1 cellular context compared by ENCODE assay signal in the genomic region with DNA sequence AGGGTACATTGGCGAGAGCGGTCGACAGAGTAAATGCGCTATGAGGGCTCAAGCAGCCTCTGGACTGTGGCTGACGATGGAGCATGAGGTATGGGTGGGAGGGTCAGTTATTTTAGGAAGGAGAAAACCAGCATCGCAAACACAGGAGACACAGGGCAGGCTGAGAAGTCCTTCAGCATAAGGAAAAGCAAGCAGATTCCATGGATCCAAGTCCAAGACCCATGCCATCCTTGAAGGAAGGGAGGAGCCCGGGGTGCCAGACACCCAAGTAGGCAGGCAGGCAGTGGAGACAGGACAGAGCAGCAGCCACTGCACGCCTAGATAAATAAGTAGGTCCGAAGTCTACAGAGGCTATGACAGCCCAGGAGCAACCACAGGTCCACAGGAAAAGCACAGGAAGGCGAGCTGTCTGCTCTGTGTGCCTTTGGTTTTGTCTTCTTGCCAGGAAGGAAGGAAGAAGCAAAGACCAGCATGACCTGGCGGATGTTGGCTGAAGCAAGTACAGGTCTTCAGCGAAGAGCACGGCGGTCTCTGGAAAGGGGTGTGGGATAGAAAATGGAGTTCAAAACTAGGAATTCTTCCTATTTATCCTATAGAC.
TF ChIP-seq lines count a peak whose summit lies in the region.

No MANE protein-coding gene starts in this region.

TF ChIP-seq in HepG2, 621 proteins besides CTCF, POLR2A, EP300 and RAD21 (continued from another document and continues in another):
- no peak for TF ChIP-seq KIAA2018 (CRISPR knock-in tag; IDR thresholded peaks at IDR 0.05; ENCODE audit: borderline replicate concordance)
- TF ChIP-seq ZSCAN21 (CRISPR knock-in tag; IDR thresholded peaks at IDR 0.05; ENCODE audit: borderline replicate concordance) = 0 out of 2 replicates have a peak, but pooled peaks have one; percentile 33
- peak; percentile 17; the same call in 1 of the 2 replicates for TF ChIP-seq SIX1 (CRISPR knock-in tag; IDR thresholded peaks at IDR 0.05; ENCODE audit: borderline replicate concordance)
- TF ChIP-seq FOXP4 (CRISPR knock-in tag; IDR thresholded peaks at IDR 0.05) = peak; percentile 80
- TF ChIP-seq, protein P1, sequence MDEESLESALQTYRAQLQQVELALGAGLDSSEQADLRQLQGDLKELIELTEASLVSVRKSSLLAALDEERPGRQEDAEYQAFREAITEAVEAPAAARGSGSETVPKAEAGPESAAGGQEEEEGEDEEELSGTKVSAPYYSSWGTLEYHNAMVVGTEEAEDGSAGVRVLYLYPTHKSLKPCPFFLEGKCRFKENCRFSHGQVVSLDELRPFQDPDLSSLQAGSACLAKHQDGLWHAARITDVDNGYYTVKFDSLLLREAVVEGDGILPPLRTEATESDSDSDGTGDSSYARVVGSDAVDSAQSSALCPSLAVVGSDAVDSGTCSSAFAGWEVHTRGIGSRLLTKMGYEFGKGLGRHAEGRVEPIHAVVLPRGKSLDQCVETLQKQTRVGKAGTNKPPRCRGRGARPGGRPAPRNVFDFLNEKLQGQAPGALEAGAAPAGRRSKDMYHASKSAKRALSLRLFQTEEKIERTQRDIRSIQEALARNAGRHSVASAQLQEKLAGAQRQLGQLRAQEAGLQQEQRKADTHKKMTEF (CRISPR knock-in tag; IDR thresholded peaks at IDR 0.05) = peak; percentile 47; the same call in 1 of the 2 replicates
- TF ChIP-seq IRF9 (CRISPR knock-in tag; IDR thresholded peaks at IDR 0.05; ENCODE audit: borderline replicate concordance) = peak; percentile 46; the same call in 1 of the 2 replicates
- TF ChIP-seq ZNF574 (CRISPR knock-in tag; IDR thresholded peaks at IDR 0.05) = no peak
- no peak for TF ChIP-seq ZFP62 (CRISPR knock-in tag; IDR thresholded peaks at IDR 0.05)
- TF ChIP-seq ZNF350 (CRISPR knock-in tag; IDR thresholded peaks at IDR 0.05; ENCODE audit: borderline replicate concordance, low read depth) = peak; percentile 71; the same call in 1 of the 2 replicates
- no peak for TF ChIP-seq NFATC3 (CRISPR knock-in tag; IDR thresholded peaks at IDR 0.05)
- TF ChIP-seq ZBTB38 (CRISPR knock-in tag; IDR thresholded peaks at IDR 0.05) = peak; percentile 95
- TF ChIP-seq ZNF75D (CRISPR knock-in tag; IDR thresholded peaks at IDR 0.05; ENCODE audit: borderline replicate concordance) = no peak
- TF ChIP-seq CHD4 (IDR thresholded peaks at IDR 0.05; ENCODE audit: borderline replicate concordance, low read length) = no peak
- TF ChIP-seq ZNF121 (CRISPR knock-in tag; IDR thresholded peaks at IDR 0.05) = peak; percentile 94
- peak; percentile 68; the same call in 1 of the 2 replicates for TF ChIP-seq ZSCAN29 (CRISPR knock-in tag; conservative IDR thresholded peaks at IDR 0.05)
- TF ChIP-seq PAX8 (CRISPR knock-in tag; IDR thresholded peaks at IDR 0.05; ENCODE audit: borderline replicate concordance) = no peak
- peak; percentile 52; the same call in 1 of the 2 replicates for TF ChIP-seq SMAD3 (CRISPR knock-in tag; IDR thresholded peaks at IDR 0.05)
- TF ChIP-seq, protein P2, sequence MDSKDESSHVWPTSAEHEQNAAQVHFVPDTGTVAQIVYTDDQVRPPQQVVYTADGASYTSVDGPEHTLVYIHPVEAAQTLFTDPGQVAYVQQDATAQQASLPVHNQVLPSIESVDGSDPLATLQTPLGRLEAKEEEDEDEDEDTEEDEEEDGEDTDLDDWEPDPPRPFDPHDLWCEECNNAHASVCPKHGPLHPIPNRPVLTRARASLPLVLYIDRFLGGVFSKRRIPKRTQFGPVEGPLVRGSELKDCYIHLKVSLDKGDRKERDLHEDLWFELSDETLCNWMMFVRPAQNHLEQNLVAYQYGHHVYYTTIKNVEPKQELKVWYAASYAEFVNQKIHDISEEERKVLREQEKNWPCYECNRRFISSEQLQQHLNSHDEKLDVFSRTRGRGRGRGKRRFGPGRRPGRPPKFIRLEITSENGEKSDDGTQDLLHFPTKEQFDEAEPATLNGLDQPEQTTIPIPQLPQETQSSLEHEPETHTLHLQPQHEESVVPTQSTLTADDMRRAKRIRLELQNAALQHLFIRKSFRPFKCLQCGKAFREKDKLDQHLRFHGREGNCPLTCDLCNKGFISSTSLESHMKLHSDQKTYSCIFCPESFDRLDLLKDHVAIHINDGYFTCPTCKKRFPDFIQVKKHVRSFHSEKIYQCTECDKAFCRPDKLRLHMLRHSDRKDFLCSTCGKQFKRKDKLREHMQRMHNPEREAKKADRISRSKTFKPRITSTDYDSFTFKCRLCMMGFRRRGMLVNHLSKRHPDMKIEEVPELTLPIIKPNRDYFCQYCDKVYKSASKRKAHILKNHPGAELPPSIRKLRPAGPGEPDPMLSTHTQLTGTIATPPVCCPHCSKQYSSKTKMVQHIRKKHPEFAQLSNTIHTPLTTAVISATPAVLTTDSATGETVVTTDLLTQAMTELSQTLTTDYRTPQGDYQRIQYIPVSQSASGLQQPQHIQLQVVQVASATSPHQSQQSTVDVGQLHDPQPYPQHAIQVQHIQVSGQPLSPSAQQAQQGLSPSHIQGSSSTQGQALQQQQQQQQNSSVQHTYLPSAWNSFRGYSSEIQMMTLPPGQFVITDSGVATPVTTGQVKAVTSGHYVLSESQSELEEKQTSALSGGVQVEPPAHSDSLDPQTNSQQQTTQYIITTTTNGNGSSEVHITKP (CRISPR knock-in tag; IDR thresholded peaks at IDR 0.05; ENCODE audit: low read depth) = peak; percentile 47
- peak; percentile 28; the same call in 1 of the 2 replicates for TF ChIP-seq KAT7 (CRISPR knock-in tag; IDR thresholded peaks at IDR 0.05; ENCODE audit: borderline replicate concordance)
- TF ChIP-seq PHF21A (CRISPR knock-in tag; IDR thresholded peaks at IDR 0.05) = peak; percentile 79
- TF ChIP-seq ZNF547 (CRISPR knock-in tag; IDR thresholded peaks at IDR 0.05) = 0 out of 2 replicates have a peak, but pooled peaks have one; percentile 16
- no peak for TF ChIP-seq KDM5B (CRISPR knock-in tag; IDR thresholded peaks at IDR 0.05; ENCODE audit: borderline replicate concordance)
- no peak for TF ChIP-seq HES4 (CRISPR knock-in tag; IDR thresholded peaks at IDR 0.05; ENCODE audit: borderline replicate concordance)
- TF ChIP-seq, protein P3, sequence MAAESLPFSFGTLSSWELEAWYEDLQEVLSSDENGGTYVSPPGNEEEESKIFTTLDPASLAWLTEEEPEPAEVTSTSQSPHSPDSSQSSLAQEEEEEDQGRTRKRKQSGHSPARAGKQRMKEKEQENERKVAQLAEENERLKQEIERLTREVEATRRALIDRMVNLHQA (CRISPR knock-in tag; IDR thresholded peaks at IDR 0.05) = no peak
- no peak for TF ChIP-seq THAP8 (CRISPR knock-in tag; IDR thresholded peaks at IDR 0.05; ENCODE audit: borderline replicate concordance)
- peak; percentile 39; the same call in 1 of the 2 replicates for TF ChIP-seq BCL6 (CRISPR knock-in tag; IDR thresholded peaks at IDR 0.05)
- no peak for TF ChIP-seq ZFAT (CRISPR knock-in tag; conservative IDR thresholded peaks at IDR 0.05)
- TF ChIP-seq TOE1 (CRISPR knock-in tag; IDR thresholded peaks at IDR 0.05) = no peak
- no peak for TF ChIP-seq HNRNPH1 (optimal IDR thresholded peaks at IDR 0.05; ENCODE audit: low read depth, low read length)
- TF ChIP-seq NR2F6 (IDR thresholded peaks at IDR 0.05) = no peak
- TF ChIP-seq NR2F6 (CRISPR knock-in tag; IDR thresholded peaks at IDR 0.05) = peak; percentile 43
